Comparison of ENCODE assay signal across 8 cellular contexts in the genomic region with DNA sequence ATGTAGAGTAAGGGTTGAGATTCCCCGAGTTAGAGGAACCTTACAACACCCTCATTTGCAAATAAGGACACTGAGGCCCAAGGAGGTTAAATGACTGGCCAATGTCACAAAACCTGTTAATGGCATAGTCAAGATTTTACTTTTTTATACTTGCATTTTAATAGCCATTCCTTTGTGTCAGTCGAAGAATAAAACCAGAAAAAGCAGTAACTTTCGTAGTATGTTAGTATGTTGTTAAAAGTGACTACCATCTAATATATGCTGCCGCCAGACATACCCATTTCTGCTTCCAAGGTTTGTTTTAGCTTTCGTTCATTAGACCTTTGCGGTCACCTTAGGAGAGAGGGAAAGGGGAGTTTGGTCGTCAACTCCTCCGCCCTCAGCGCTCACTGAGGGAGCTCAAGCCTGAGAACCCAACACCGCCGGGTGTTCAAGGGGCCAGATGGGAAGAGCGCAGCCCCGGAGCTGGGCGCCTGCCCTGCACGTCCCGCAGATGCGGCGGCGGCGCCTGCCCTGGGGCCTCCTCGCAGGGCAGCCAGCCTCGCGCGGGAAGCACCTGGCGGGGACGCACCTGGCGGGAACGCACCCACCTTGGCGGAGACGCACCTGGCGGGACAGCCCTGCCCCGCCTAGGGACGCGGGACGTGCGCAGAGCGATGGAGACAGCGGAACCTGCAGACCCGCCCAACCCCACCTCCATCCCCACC. TPM values are rescaled to one million over a fixed set of nuclear protein-coding genes. Genes with fewer than 3 reads are reported as not detected.
DNase-seq lines count a peak whose midpoint lies in the region; ATAC-seq and TF ChIP-seq lines count a peak whose summit lies in the region.

No MANE protein-coding gene starts in this region.

- H3K9me3 Mint-ChIP-seq in naive thymus-derived CD8-positive, alpha-beta T cell = no peaks in the 10 kb centered on the region

- peak overlapping the region; percentile 99 to 100 for H3K27ac ChIP-seq in esophagus (ENCODE audit: low read depth in 2 of 2, low read length in 1 of 2)

- H3K27me3 ChIP-seq in esophagus (ENCODE audit: control insufficient read depth in 1 of 2, insufficient read depth in 2 of 2, low read length in 2 of 2) = no peaks in the 10 kb centered on the region

- POLR2A ChIA-PET in naive thymus-derived CD8-positive, alpha-beta T cell (lab: Charles Lee) = interaction anchor here (0.6 to 3.7 kb wide), 17 partner anchors 9 to 297 kb away, joined by 3 to 79 read pairs (median 5); partner anchors contain the start of gene DYRK1A

- WGBS in esophagus, 2 donors = 1 to 2% methylated on average over 34 to 39 of the region's 39 CpGs

- H3K27me3 Mint-ChIP-seq in naive thymus-derived CD8-positive, alpha-beta T cell = no peaks in the 10 kb centered on the region

- peak overlapping the region; percentile 78 to 84 for H3K4me3 ChIP-seq in esophagus (ENCODE audit: low read depth in 1 of 2, low read length in 2 of 2)

- peaks cover 16 to 58% (median 35%) of the 10 kb centered on the region in 4 donors for H3K4me1 Mint-ChIP-seq in naive thymus-derived CD8-positive, alpha-beta T cell

- DNase-seq in NCI-H187 (lab: John Stamatoyannopoulos, UW) (peak; percentile 81 to 83), NCI-H187 treated with DMSO at 0.1 percent for 48 hours (lab: John Stamatoyannopoulos, UW) (no peak), HT-29 (ENCODE audit: low spot score) (peak; percentile 51), ureter (ENCODE audit: low spot score) (no peak)
- peak in 1 of 10 donors; percentile 59 for DNase-seq in naive thymus-derived CD8-positive, alpha-beta T cell

- ATAC-seq in GM21367 (IDR thresholded peaks at IDR 0.05; ENCODE audit: unreplicated experiment) (peak; percentile 7), SK-N-SH treated with all-trans-retinoic acid at 6 μM for 48 hours (peak; percentile 34)
- peak; percentile 32 to 40 for ATAC-seq in naive thymus-derived CD8-positive, alpha-beta T cell

- H3K9me3 ChIP-seq in esophagus (ENCODE audit: control insufficient read depth in 2 of 2, insufficient read depth in 1 of 2, low read depth in 1 of 2, low read length in 1 of 2) = no peaks in the 10 kb centered on the region

- H3K36me3 ChIP-seq in esophagus (ENCODE audit: control insufficient read depth in 2 of 2, insufficient read depth in 2 of 2, low read length in 1 of 2) = no peaks in the 10 kb centered on the region

- peaks cover 0 to 5% of the 10 kb centered on the region in 2 donors for H3K4me1 ChIP-seq in esophagus (ENCODE audit: control insufficient read depth in 2 of 2, insufficient read depth in 2 of 2, low read length in 1 of 2)

- H3K36me3 Mint-ChIP-seq in naive thymus-derived CD8-positive, alpha-beta T cell = peaks cover 0 to 5% (median 1%) of the 10 kb centered on the region in 3 donors

- peak overlapping the region; percentile 92 to 99 (median 98) for H3K27ac Mint-ChIP-seq in naive thymus-derived CD8-positive, alpha-beta T cell

- H3K4me3 Mint-ChIP-seq in naive thymus-derived CD8-positive, alpha-beta T cell = peak overlapping the region; percentile 91 to 99 (median 93)

TF ChIP-seq in SK-N-SH treated with all-trans-retinoic acid at 6 μM for 48 hours, 23 proteins besides CTCF, POLR2A, EP300 and RAD21 (continues in another document):
- no peak for TF ChIP-seq ISL1 (CRISPR knock-in tag; IDR thresholded peaks at IDR 0.05)
- no peak for TF ChIP-seq CSDC2 (CRISPR knock-in tag; IDR thresholded peaks at IDR 0.05)
- TF ChIP-seq TOX (CRISPR knock-in tag; IDR thresholded peaks at IDR 0.05; ENCODE audit: borderline replicate concordance) = no peak
- TF ChIP-seq GLIS3 (CRISPR knock-in tag; IDR thresholded peaks at IDR 0.05) = no peak
- no peak for TF ChIP-seq CREB5 (CRISPR knock-in tag; IDR thresholded peaks at IDR 0.05; ENCODE audit: low read depth)
- no peak for TF ChIP-seq ZC3H10 (CRISPR knock-in tag; IDR thresholded peaks at IDR 0.05)
- TF ChIP-seq ARNTL (CRISPR knock-in tag; IDR thresholded peaks at IDR 0.05; ENCODE audit: borderline replicate concordance, low read depth) = no peak
- TF ChIP-seq RARB (CRISPR knock-in tag; IDR thresholded peaks at IDR 0.05) = no peak
- TF ChIP-seq ZFP3 (CRISPR knock-in tag; IDR thresholded peaks at IDR 0.05) = no peak
- no peak for TF ChIP-seq CSRNP3 (CRISPR knock-in tag; IDR thresholded peaks at IDR 0.05)
- no peak for TF ChIP-seq PATZ1 (CRISPR knock-in tag; IDR thresholded peaks at IDR 0.05; ENCODE audit: borderline replicate concordance)
- TF ChIP-seq TCF4 (CRISPR knock-in tag; IDR thresholded peaks at IDR 0.05; ENCODE audit: borderline replicate concordance) = no peak
- no peak for TF ChIP-seq TSHZ2 (CRISPR knock-in tag; IDR thresholded peaks at IDR 0.05)
- no peak for TF ChIP-seq ZNF70 (CRISPR knock-in tag; IDR thresholded peaks at IDR 0.05)
- no peak for TF ChIP-seq ZNF565 (CRISPR knock-in tag; conservative IDR thresholded peaks at IDR 0.05; ENCODE audit: low read depth)
- no peak for TF ChIP-seq ZNF8 (CRISPR knock-in tag; IDR thresholded peaks at IDR 0.05)
- no peak for TF ChIP-seq BACH2 (CRISPR knock-in tag; IDR thresholded peaks at IDR 0.05; ENCODE audit: borderline replicate concordance)
- no peak for TF ChIP-seq OSR1 (CRISPR knock-in tag; IDR thresholded peaks at IDR 0.05)

RNA-seq across cellular contexts. Expression of gene VPS26C, which starts 0.5 kb away (rescaled TPM):
- total RNA-seq in HT-29 (2014; rRNA removed; shearing (Covaris generic)) = 38.6 and 47.9 TPM in 2 replicates
- polyA plus RNA-seq in esophagus = 10 to 100 TPM; 12.4 to 18.0 TPM
- total RNA-seq in naive thymus-derived CD8-positive, alpha-beta T cell = 10 to 100 TPM; 74.0 to 77.8 TPM
- 10 to 100 TPM; 60.1 to 72.7 (median 62.9) TPM for polyA plus RNA-seq in naive thymus-derived CD8-positive, alpha-beta T cell
- 53.6 TPM for total RNA-seq in ureter

Comparison
In these comparisons a context has a peak if more than half of its experiments do, and no peak if none do; other contexts are left out.
1. DNase-seq: peak in NCI-H187 (2 of 2) and HT-29 (single experiment); none in NCI-H187 treated with DMSO at 0.1 percent for 48 hours (single experiment) and ureter (single experiment).
2. Peak in every context shown above with its lines, with median percentiles within 50 percentile points of each other: ATAC-seq.